ENCODE assay signal across 8 cellular contexts in the genomic region with DNA sequence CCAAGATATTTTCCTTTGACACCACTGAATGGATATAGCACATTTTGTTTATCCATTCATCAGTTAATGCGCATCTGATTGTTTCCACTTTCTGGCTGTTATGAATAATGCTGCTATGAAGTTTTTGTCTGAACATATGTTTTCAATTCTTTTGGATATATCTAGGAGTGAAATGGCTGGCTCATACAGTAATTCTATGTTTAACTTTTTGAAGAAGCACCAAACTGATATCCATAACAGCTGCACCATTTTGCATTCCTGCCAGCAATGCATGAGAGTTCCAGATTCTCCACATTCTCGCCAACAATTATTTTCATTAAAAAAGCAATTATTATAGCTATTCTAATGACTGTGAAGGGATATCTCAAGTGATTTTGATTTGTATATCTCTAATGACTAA.
"Had no signal": no experiment of that assay in that cellular context is flagged by ENCODE, and none has a peak within 500 bp of the region (broad histone marks: within the 10 kb centered on the region; RNA-seq: fewer than 3 reads in every experiment).

No MANE protein-coding gene starts in this region.

- H3K4me3 ChIP-seq: GM23248, HAP-1, K562 had no signal

- H3K9ac ChIP-seq: GM23248 had no signal

- H3K27ac ChIP-seq: GM23248 had no signal

- H3K36me3 ChIP-seq: HAP-1 had no signal

- H3K9me3 ChIP-seq: HAP-1 had no signal

- H3K27ac Mint-ChIP-seq: HFFc6 had no signal

- H3K4me3 Mint-ChIP-seq: HFFc6 had no signal

- FAIRE-seq: HTR-8/SVneo, K562 had no signal

- H2AFZ ChIP-seq: GM23248 had no signal

- DNase-seq: GM23248, GOT3, H7, HFFc6, IMR-90 had no signal
